Comparison of ENCODE assay signal across 8 cellular contexts in the genomic region with DNA sequence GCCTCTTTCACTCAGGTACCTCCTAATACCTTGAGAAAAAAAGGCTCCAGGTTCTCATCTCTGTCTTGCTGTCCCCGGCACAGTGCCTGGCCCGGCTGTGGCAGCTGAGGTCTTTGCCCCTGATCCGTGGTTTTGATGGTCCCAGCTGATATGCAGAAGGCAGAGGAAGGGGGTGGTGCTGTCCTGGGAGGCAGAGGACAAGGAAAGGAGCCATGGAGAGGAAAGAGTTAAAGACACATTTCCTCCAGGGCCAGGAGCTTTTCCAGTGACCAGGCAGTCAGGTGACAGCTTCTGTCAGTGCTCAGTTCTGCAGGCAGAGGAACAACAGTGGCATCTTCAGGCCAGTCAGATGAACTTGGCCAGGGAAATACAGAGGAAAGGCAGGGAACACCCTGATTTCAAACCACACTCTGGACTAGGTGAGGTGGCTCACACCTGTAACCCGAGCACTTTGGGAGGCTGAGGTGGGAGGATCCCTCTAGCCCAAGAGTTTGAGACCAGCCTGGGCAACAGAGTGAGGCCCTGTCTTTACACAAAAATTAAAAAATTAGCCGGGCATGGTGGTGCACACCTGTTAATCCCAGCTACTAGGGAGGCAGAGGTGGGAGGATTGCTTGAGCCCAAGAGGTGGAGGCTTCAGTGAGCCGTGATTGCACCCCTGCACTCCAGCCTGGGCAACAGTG. TPM values are rescaled to one million over a fixed set of nuclear protein-coding genes. Genes with fewer than 3 reads are reported as not detected.
DNase-seq lines count a peak whose midpoint lies in the region; ATAC-seq, FAIRE-seq and TF ChIP-seq lines count a peak whose summit lies in the region.

No MANE protein-coding gene starts in this region.

- H3K4me2 ChIP-seq in GM12878 (ENCODE audit: control insufficient read depth, insufficient read depth): no peak overlapping the region

- peak; percentile 84 for TF ChIP-seq RAD21 in GM12878 (IDR thresholded peaks at IDR 0.05; ENCODE audit: insufficient read depth, low read depth, low read length)

- FAIRE-seq in GM12878 (lab: Jason Lieb, UNC): no peak

- intact Hi-C loops in heart left ventricle (cut with DNase I) (loop anchor here in 9 of 10 donors (2.0 to 10.0 kb wide), 8 partner anchors 43 to 631 kb away; a partner anchor contains a TSS), left cardiac atrium (cut with DNase I) (loop anchor here (2.0 to 10.0 kb wide), 3 partner anchors 463 to 635 kb away; no protein-coding TSS in a partner anchor), GM12878 (cut with micrococcal nuclease; ENCODE audit: unreplicated experiment) (loop anchor here (1.0 to 5.0 kb wide), 6 partner anchors 63 to 629 kb away; a partner anchor contains a TSS), uterus (cut with DNase I; ENCODE audit: low total_unique reads) (no loop called here), body of pancreas (cut with DNase I) (no loop called here)

- no peaks in the 10 kb centered on the region for H3K9me3 ChIP-seq in heart left ventricle
- H3K9me3 ChIP-seq in GM12878 (replicated peaks; ENCODE audit: control insufficient read depth, insufficient read depth, low read length): no peaks in the 10 kb centered on the region
- H3K9me3 ChIP-seq in uterus: no peaks in the 10 kb centered on the region
- no peaks in the 10 kb centered on the region for H3K9me3 ChIP-seq in body of pancreas

- H3K9ac ChIP-seq in GM12878 (ENCODE audit: control insufficient read depth, insufficient read depth, low read length): no peak overlapping the region

- SMC1A ChIA-PET in GM12878 (lab: Charles Lee; ENCODE audit: uncharacterized antibody, unreplicated experiment): interaction anchor here (0.7 to 9.2 kb wide), 16 partner anchors 9 to 632 kb away, joined by 3 to 134 read pairs (median 6); a partner anchor contains a TSS

- CTCF ChIA-PET in GM12878 (lab: Yijun Ruan, JAX): interaction anchor here (0.6 to 14.4 kb wide), 28 partner anchors 10 to 675 kb away, joined by 3 to 219 read pairs (median 4); a partner anchor contains a TSS

- TF ChIP-seq CTCF in heart left ventricle (IDR thresholded peaks at IDR 0.05): peak in 10 of 12 donors; percentile 18 to 55 (median 32)
- peak; percentile 48 to 80 (median 74); a peak in 5 of 6 replicates for TF ChIP-seq CTCF in GM12878 (IDR thresholded peaks at IDR 0.05 in 2 of 3, conservative IDR thresholded peaks at IDR 0.05 in 1 of 3; ENCODE audit: control insufficient read depth in 2 of 3, extremely low read depth in 1 of 3, insufficient read depth in 1 of 3, low read depth in 3 of 3, low read length in 3 of 3)
- TF ChIP-seq CTCF in uterus (IDR thresholded peaks at IDR 0.05): no peak
- peak in 3 of 7 experiments; percentile 9 to 31 (median 15) for TF ChIP-seq CTCF in body of pancreas (IDR thresholded peaks at IDR 0.05)

- DNase-seq in heart left ventricle: no peak
- DNase-seq in left cardiac atrium: no peak
- peak; percentile 42 for DNase-seq in NCI-H2227 treated with DMSO at 0.1 percent for 48 hours (lab: John Stamatoyannopoulos, UW)
- DNase-seq in GM12878 (ENCODE audit: low read depth, low spot score): no peak
- peak; percentile 75 for DNase-seq in medulla oblongata (ENCODE audit: extremely low spot score)
- DNase-seq in uterus: no peak
- no peak for DNase-seq in activated CD8-positive, alpha-beta memory T cell treated with anti-CD3 and anti-CD28 coated beads, Interleukin-2, amount 50 U/mL, for 48 hours
- no peak for DNase-seq in body of pancreas

- in situ Hi-C loops in GM12878 (cut with MboI): loop anchor here (5.0 kb wide), 2 partner anchors 202 to 462 kb away; no protein-coding TSS in a partner anchor

- H3K36me3 ChIP-seq in heart left ventricle (no peaks in the 10 kb centered on the region), GM12878 (ENCODE audit: control insufficient read depth in 2 of 2, insufficient read depth in 2 of 2, low read length in 1 of 2) (no peaks in the 10 kb centered on the region), uterus (no peaks in the 10 kb centered on the region), body of pancreas (replicated peaks in 1 of 2; ENCODE audit: insufficient read depth in 1 of 2, low read depth in 2 of 2) (no peaks in the 10 kb centered on the region)

- no peak overlapping the region for H2AFZ ChIP-seq in GM12878 (ENCODE audit: control insufficient read depth, low read depth, low read length)

- peaks cover 14% of the 10 kb centered on the region for H3K79me2 ChIP-seq in GM12878 (ENCODE audit: control insufficient read depth, insufficient read depth, low read length)

- WGBS in heart left ventricle, 4 donors: 72 to 78% (median 75%) methylated on average over 6 of the region's 6 CpGs
- WGBS in GM12878 (ENCODE audit: insufficient coverage, insufficient replicate concordance, low lambda C conversion rate, missing lambda C conversion rate): 94% methylated on average over 6 of the region's 6 CpGs
- WGBS in body of pancreas, 2 donors: 77 to 81% methylated on average over 5 to 6 of the region's 6 CpGs

- H3K4me1 ChIP-seq in heart left ventricle (peaks cover 0 to 20% (median 12%) of the 10 kb centered on the region in 12 donors), GM12878 (ENCODE audit: control insufficient read depth, insufficient read depth, low read length) (no peaks in the 10 kb centered on the region), uterus (no peaks in the 10 kb centered on the region), body of pancreas (peaks cover 13% of the 10 kb centered on the region)

- POLR2A ChIA-PET in GM12878 (lab: Charles Lee): interaction anchor here (1.3 to 4.0 kb wide), 2 partner anchors 27 to 42 kb away, joined by 3 to 25 read pairs; a partner anchor contains a TSS

- ATAC-seq in heart left ventricle: peak in 2 of 4 donors; percentile 16 to 42
- ATAC-seq in left cardiac atrium: no peak
- 0 out of 3 replicates have a peak, but pooled peaks have one; percentile 9 for ATAC-seq in GM12878
- ATAC-seq in body of pancreas: no peak

- no peak overlapping the region for H3K27ac ChIP-seq in heart left ventricle
- H3K27ac ChIP-seq in GM12878 (ENCODE audit: control insufficient read depth, insufficient read depth): no peak overlapping the region
- H3K27ac ChIP-seq in uterus: no peak overlapping the region
- no peak overlapping the region for H3K27ac ChIP-seq in body of pancreas

- TF ChIP-seq POLR2A in heart left ventricle (IDR thresholded peaks at IDR 0.05) (no peak), GM12878 (IDR thresholded peaks at IDR 0.05; ENCODE audit: low read depth, low read length) (no peak), uterus (IDR thresholded peaks at IDR 0.05) (no peak), body of pancreas (IDR thresholded peaks at IDR 0.05) (no peak)

- RAD21 ChIA-PET in GM12878 (lab: Charles Lee; ENCODE audit: unreplicated experiment): interaction anchor here (0.9 to 6.2 kb wide), 14 partner anchors 13 to 632 kb away, joined by 3 to 137 read pairs (median 5); no protein-coding TSS in a partner anchor

- TF ChIP-seq EP300 in GM12878 (IDR thresholded peaks at IDR 0.05; ENCODE audit: borderline replicate concordance in 1 of 2, control insufficient read depth in 1 of 2, low read depth in 2 of 2, low read length in 2 of 2): no peak

- H3K4me3 ChIP-seq in heart left ventricle: no peak overlapping the region
- H3K4me3 ChIP-seq in GM12878: no peak overlapping the region
- no peak overlapping the region for H3K4me3 ChIP-seq in uterus
- no peak overlapping the region for H3K4me3 ChIP-seq in body of pancreas

- BruUV-seq in GM12878 (replicated peaks; lab: Mats Ljungman, UMichigan): no TSS peak

- no peaks in the 10 kb centered on the region for H4K20me1 ChIP-seq in GM12878 (ENCODE audit: control insufficient read depth, insufficient read depth)

- no peaks in the 10 kb centered on the region for H3K27me3 ChIP-seq in heart left ventricle
- no peaks in the 10 kb centered on the region for H3K27me3 ChIP-seq in GM12878 (replicated peaks in 1 of 2; ENCODE audit: control insufficient read depth in 2 of 2, insufficient read depth in 2 of 2, low read length in 1 of 2)
- H3K27me3 ChIP-seq in uterus: no peaks in the 10 kb centered on the region
- H3K27me3 ChIP-seq in body of pancreas: no peaks in the 10 kb centered on the region

RNA-seq across cellular contexts. Expression of a gene that starts 3.3 kb away (rescaled TPM):
- total RNA-seq in heart left ventricle (10 to 100 TPM; 38.4 to 65.6 (median 55.1) TPM), left cardiac atrium (10 to 100 TPM; 37.4 to 39.6 TPM), GM12878 (2014; rRNA removed) (16.7 and 23.9 TPM in 2 replicates), GM12878 (2014; rRNA removed; fragmentation: Illumina TruSeq; extraction: Trizol) (13.4 and 16.0 TPM in 2 replicates), GM12878 (2021) (20.7 and 24.1 TPM in 2 replicates), uterus (10 to 100 TPM; 18.8 to 61.6 (median 22.7) TPM), body of pancreas (10 to 100 TPM; 34.8 to 42.5 TPM)
- polyA plus RNA-seq in heart left ventricle (10 to 100 TPM; 20.2 to 78.7 TPM), GM12878 (2011; rRNA removed) (11.9 and 21.1 TPM in 2 replicates), GM12878 (2014; fragmentation: Illumina TruSeq; extraction: Trizol) (19.5 and 25.8 TPM in 2 replicates), GM12878 (2014; fragmentation: Nextera tagmentation; extraction: Ambion mirVana) (10 to 100 TPM; 10.5 to 11.4 TPM), GM12878 (2014; rRNA removed) (13.8 and 14.4 TPM in 2 replicates), GM12878 (2016; fragmentation: Nextera tagmentation; extraction: Ambion mirVana) (10 to 100 TPM; 19.6 to 20.8 TPM)
- 42.8 and 47.0 TPM in 2 replicates for total RNA-seq in GM12878 (2013; cell fraction: nucleolus; rRNA removed)
- polyA plus RNA-seq in GM12878 (2011; ENCODE audit: low read depth): 10.9 TPM
- polyA plus RNA-seq in GM12878 (2011; cell fraction: cytosol; rRNA removed): 15.1 and 18.4 TPM in 2 replicates
- 43.8 and 51.2 TPM in 2 replicates for polyA plus RNA-seq in GM12878 (2011; cell fraction: nucleus; rRNA removed)
- polyA plus RNA-seq in GM12878 (2012): 18.6 and 23.9 TPM in 2 replicates
- polyA minus RNA-seq in GM12878 (2011; rRNA and poly(A)+ RNA removed): 21.4 and 26.0 TPM in 2 replicates
- 9.5 and 11.2 TPM in 2 replicates for polyA minus RNA-seq in GM12878 (2011; cell fraction: cytosol; rRNA and poly(A)+ RNA removed)
- 19.2 and 29.9 TPM in 2 replicates for polyA minus RNA-seq in GM12878 (2011; cell fraction: nucleus; rRNA and poly(A)+ RNA removed)

RNA-seq across cellular contexts. Expression of a gene that starts 24.7 kb away (rescaled TPM):
- total RNA-seq in heart left ventricle (1 to 10 TPM in 3 of 9 donors, under 1 TPM in 6; 0.09 to 2.4 (median 0.23) TPM), left cardiac atrium (1 to 10 TPM; 1.2 TPM), GM12878 (2014; rRNA removed) (1.9 and 2.2 TPM in 2 replicates), GM12878 (2014; rRNA removed; fragmentation: Illumina TruSeq; extraction: Trizol) (1.7 and 2.0 TPM in 2 replicates), GM12878 (2021) (2.3 TPM in 2 replicates), uterus (1 to 10 TPM in 3 of 4 donors, not detected in 1; 1.5 to 6.7 (median 1.8) TPM), body of pancreas (1 to 10 TPM in 1 of 2 donors, under 1 TPM in 1; 0.66 to 1.0 TPM)
- polyA plus RNA-seq in heart left ventricle (under 1 TPM; 0.12 to 0.27 TPM), GM12878 (2011; rRNA removed) (12.5 and 14.2 TPM in 2 replicates), GM12878 (2014; fragmentation: Illumina TruSeq; extraction: Trizol) (1.7 TPM in 2 replicates), GM12878 (2014; fragmentation: Nextera tagmentation; extraction: Ambion mirVana) (under 1 TPM; 0.47 to 0.69 TPM), GM12878 (2014; rRNA removed) (1.5 and 1.6 TPM in 2 replicates), GM12878 (2016; fragmentation: Nextera tagmentation; extraction: Ambion mirVana) (1 to 10 TPM; 1.2 to 1.6 TPM)
- 17.7 and 19.0 TPM in 2 replicates for total RNA-seq in GM12878 (2013; cell fraction: nucleolus; rRNA removed)
- 0.47 TPM for polyA plus RNA-seq in GM12878 (2011; ENCODE audit: low read depth)
- polyA plus RNA-seq in GM12878 (2011; cell fraction: cytosol; rRNA removed): 10.7 and 11.8 TPM in 2 replicates
- polyA plus RNA-seq in GM12878 (2011; cell fraction: nucleus; rRNA removed): 8.3 and 11.2 TPM in 2 replicates
- polyA plus RNA-seq in GM12878 (2012): 0.54 and 0.97 TPM in 2 replicates
- 26.0 and 31.7 TPM in 2 replicates for polyA minus RNA-seq in GM12878 (2011; rRNA and poly(A)+ RNA removed)
- polyA minus RNA-seq in GM12878 (2011; cell fraction: cytosol; rRNA and poly(A)+ RNA removed): 4.1 and 4.9 TPM in 2 replicates
- 7.4 and 8.3 TPM in 2 replicates for polyA minus RNA-seq in GM12878 (2011; cell fraction: nucleus; rRNA and poly(A)+ RNA removed)

Comparison
In these comparisons a context has a peak if more than half of its experiments do, and no peak if none do; other contexts are left out.
1. DNase-seq: peak in NCI-H2227 treated with DMSO at 0.1 percent for 48 hours (single experiment) and medulla oblongata (single experiment); none in heart left ventricle (0 of 5), left cardiac atrium (single experiment), GM12878 (single experiment), uterus (0 of 2), activated CD8-positive, alpha-beta memory T cell treated with anti-CD3 and anti-CD28 coated beads, Interleukin-2, amount 50 U/mL, for 48 hours (single experiment) and body of pancreas (0 of 4).
2. CTCF ChIP-seq: peak in heart left ventricle (10 of 12) and GM12878 (3 of 3); none in uterus (0 of 4).
3. intact Hi-C loops: an anchor here in heart left ventricle (2.0 to 10.0 kb wide), left cardiac atrium (2.0 to 10.0 kb wide) and GM12878 (1.0 to 5.0 kb wide); none called in uterus and body of pancreas.